9 cellular contexts compared by ENCODE assay signal in genomic region chr20:48437146-48437545, GRCh38.
"Had no signal": no experiment of that assay in that cellular context is flagged by ENCODE, and none has a peak within 500 bp of the region (broad histone marks: within the 10 kb centered on the region; RNA-seq: fewer than 3 reads in every experiment).

No MANE protein-coding gene starts in this region.

- H3K27ac ChIP-seq: GM23248, HL-60 had no signal

- H2AFZ ChIP-seq: GM23248 had no signal

- H3K36me3 ChIP-seq: HAP-1 had no signal

- ATAC-seq: HCT116, K562 had no signal

- DNase-seq: GM23248, GOT3, H7, IMR-90, KG1 had no signal

- H3K4me3 ChIP-seq: GM23248, HAP-1, K562 had no signal

- H3K9me3 ChIP-seq: HAP-1 had no signal

- H3K9ac ChIP-seq: GM23248 had no signal
